Comparison of ENCODE assay signal across 2 cellular contexts in genomic region chr4:7313361-7313811, GRCh38.
TF ChIP-seq lines count a peak whose summit lies in the region.

No MANE protein-coding gene starts in this region.

TF ChIP-seq in IMR-90, 13 proteins besides CTCF, POLR2A, EP300 and RAD21:
- TF ChIP-seq CEBPB (IDR thresholded peaks at IDR 0.05; ENCODE audit: low read depth, low read length) (peak; percentile 84), MAFK (IDR thresholded peaks at IDR 0.05; ENCODE audit: low read depth, low read length) (no peak)

TF ChIP-seq in H1, 55 proteins besides CTCF, POLR2A, EP300 and RAD21:
- TF ChIP-seq SIRT6 (IDR thresholded peaks at IDR 0.05; ENCODE audit: low read length) (no peak), CTBP2 (IDR thresholded peaks at IDR 0.05; ENCODE audit: borderline replicate concordance, insufficient read depth, insufficient read length, low read length) (no peak), RBBP5 (IDR thresholded peaks at IDR 0.05; ENCODE audit: borderline replicate concordance, low read depth, low read length) (no peak), CEBPB (IDR thresholded peaks at IDR 0.05; ENCODE audit: low read depth, low read length) (peak; percentile 93), ATF3 (IDR thresholded peaks at IDR 0.05; ENCODE audit: insufficient read depth, low read depth, low read length) (no peak)
